8 cellular contexts compared by ENCODE assay signal in the genomic region with DNA sequence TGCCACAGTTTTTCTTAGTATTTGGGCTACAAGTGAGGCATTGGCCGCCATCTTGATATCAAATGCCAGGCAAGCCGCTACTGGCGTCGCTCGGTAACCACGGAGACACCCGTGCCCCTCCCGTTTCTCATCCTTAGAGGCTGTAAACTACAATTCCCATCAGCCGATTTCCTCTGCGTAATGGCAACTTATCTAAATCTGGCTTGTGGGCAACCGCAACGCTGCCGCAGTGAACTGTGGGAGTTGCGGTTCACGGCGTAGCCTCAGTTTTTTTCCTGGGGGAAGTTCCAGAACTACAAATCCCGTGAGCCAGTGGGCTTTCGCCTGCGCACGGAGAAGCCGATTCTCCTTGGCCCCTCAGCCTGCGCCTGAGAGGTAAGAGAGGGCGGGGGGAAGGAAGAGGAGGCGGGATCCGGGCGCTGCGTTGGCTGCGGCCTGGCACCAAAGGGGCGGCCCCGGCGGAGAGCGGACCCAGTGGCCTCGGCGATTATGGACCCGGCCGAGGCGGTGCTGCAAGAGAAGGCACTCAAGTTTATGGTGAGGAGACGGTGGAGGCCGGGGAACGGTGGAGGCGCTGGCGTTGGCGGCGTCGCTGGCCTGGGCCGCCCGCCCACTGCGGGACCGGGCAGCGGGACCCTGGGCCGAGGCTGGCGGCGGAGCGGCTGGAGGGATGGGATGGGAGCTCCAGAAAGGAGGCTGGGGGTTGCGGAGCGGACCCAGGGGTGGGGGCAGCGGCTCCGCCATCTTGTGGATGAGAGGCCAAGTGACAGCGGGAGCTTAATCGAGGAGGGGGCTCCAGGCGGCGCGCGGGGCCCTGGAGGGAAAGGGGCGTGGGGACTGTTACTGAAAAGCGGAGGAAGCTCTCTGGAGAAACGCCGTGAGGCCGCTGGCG. TPM values are rescaled to one million over a fixed set of nuclear protein-coding genes. Genes with fewer than 3 reads are reported as not detected.
DNase-seq lines count a peak whose midpoint lies in the region; ATAC-seq and TF ChIP-seq lines count a peak whose summit lies in the region.

TSS of gene BTRC (plus strand) at position 474 of the 892 bp plus-strand sequence. CDS start at position 490, 16 bp downstream.

- TF ChIP-seq CTCF in VCaP (conservative IDR thresholded peaks at IDR 0.05) (peak; percentile 19; the same call in 1 of the 2 replicates), breast epithelium (IDR thresholded peaks at IDR 0.05) (no peak)

- peak within 1 kb of the TSS; percentile 58 for H3K9ac ChIP-seq in iPS-18a (ENCODE audit: low read length)
- peak within 1 kb of the TSS; percentile 86 for H3K9ac ChIP-seq in skeletal muscle satellite cell (ENCODE audit: low read depth, low read length)

- H3K4me1 ChIP-seq in breast epithelium = no peaks in the 10 kb centered on the region
- H3K4me1 ChIP-seq in iPS-18a (ENCODE audit: control insufficient read depth, low read depth, low read length) = peaks cover 9% of the 10 kb centered on the region
- peaks cover 15% of the 10 kb centered on the region for H3K4me1 ChIP-seq in skeletal muscle satellite cell (ENCODE audit: control insufficient read depth, insufficient read depth, low read length)

- no peak for TF ChIP-seq POLR2A in breast epithelium (IDR thresholded peaks at IDR 0.05)

- H3K27me3 ChIP-seq in breast epithelium (no peaks in the 10 kb centered on the region), iPS-18a (ENCODE audit: control insufficient read depth, insufficient read depth, low read length) (no peaks in the 10 kb centered on the region), skeletal muscle satellite cell (ENCODE audit: control insufficient read depth, insufficient read depth, low read length) (peaks cover 15% of the 10 kb centered on the region)

- intact Hi-C loops in breast epithelium (cut with DNase I; ENCODE audit: low total_unique reads) = no loop called here

- ATAC-seq in GM18870 (IDR thresholded peaks at IDR 0.05; ENCODE audit: unreplicated experiment) (peak; percentile 93), HG03135 (IDR thresholded peaks at IDR 0.05; ENCODE audit: unreplicated experiment) (peak; percentile 94)

- H3K9me3 ChIP-seq in breast epithelium (no peaks in the 10 kb centered on the region), iPS-18a (ENCODE audit: control insufficient read depth, low read depth, low read length) (no peaks in the 10 kb centered on the region), skeletal muscle satellite cell (replicated peaks; ENCODE audit: low read length) (no peaks in the 10 kb centered on the region)

- DNase-seq in ACHN (peak; percentile 100), NCI-H2196 treated with DMSO at 0.1 percent for 48 hours (lab: John Stamatoyannopoulos, UW; ENCODE audit: unreplicated experiment) (peak; percentile 93), breast epithelium (ENCODE audit: low spot score in 2 of 2) (peak; percentile 91 to 97)

- H3K27ac ChIP-seq in VCaP (peak within 1 kb of the TSS; percentile 91), breast epithelium (peak within 1 kb of the TSS; percentile 85 to 89), iPS-18a (ENCODE audit: low read length) (peak within 1 kb of the TSS; percentile 38)

- H3K4me3 ChIP-seq in breast epithelium (peak within 1 kb of the TSS; percentile 73 to 98 (median 94)), iPS-18a (ENCODE audit: low read length) (peak within 1 kb of the TSS; percentile 93), skeletal muscle satellite cell (ENCODE audit: low read length) (peak within 1 kb of the TSS; percentile 86)

- in situ Hi-C loops in ACHN (cut with HindIII; ENCODE audit: low pct_ligation_motif_present, low pct_unique_long_range_greater_than_20kb, low sequenced_read_pairs) = no loop called here

- H3K4me2 ChIP-seq in skeletal muscle satellite cell (ENCODE audit: low read length) = peak within 1 kb of the TSS; percentile 94

- no peaks in the 10 kb centered on the region for H3K36me3 ChIP-seq in breast epithelium
- H3K36me3 ChIP-seq in iPS-18a (ENCODE audit: control insufficient read depth, low read depth, low read length) = no peaks in the 10 kb centered on the region
- no peaks in the 10 kb centered on the region for H3K36me3 ChIP-seq in skeletal muscle satellite cell (ENCODE audit: insufficient read depth, low read length)

RNA-seq across cellular contexts. Expression of gene BTRC, which starts in this region (rescaled TPM):
- 10 to 100 TPM; 13.4 to 24.3 (median 15.1) TPM for total RNA-seq in breast epithelium
- 6.1 and 7.9 TPM in 2 replicates for total RNA-seq in skeletal muscle satellite cell (2012; rRNA removed)

Comparison
In these comparisons a context has a peak if more than half of its experiments do, and no peak if none do; other contexts are left out.
1. Peak in every context shown above with its lines: DNase-seq, ATAC-seq, H3K4me3 ChIP-seq and H3K27ac ChIP-seq.
2. H3K27ac ChIP-seq: peak in every context shown above with its lines; median percentile 91 in VCaP; 87 in breast epithelium; 38 in iPS-18a.